Comparison of ENCODE assay signal across 8 cellular contexts in genomic region chr6:106360410-106360988, GRCh38. TPM values are rescaled to one million over a fixed set of nuclear protein-coding genes. Genes with fewer than 3 reads are reported as not detected.
DNase-seq lines count a peak whose midpoint lies in the region; TF ChIP-seq lines count a peak whose summit lies in the region.

TSS of gene CRYBG1 (plus strand) at chr6:106360717. CDS start at chr6:106360909, 192 bp downstream.

- CTCF ChIA-PET in Calu3 (lab: Charles Lee), result interaction anchor here (0.6 to 1.9 kb wide), 9 partner anchors 8 to 667 kb away, joined by 3 to 10 read pairs (median 3); partner anchors contain the start of gene MTRES1
- CTCF ChIA-PET in MCF 10A (lab: Yijun Ruan, JAX), result interaction anchor here (0.5 to 3.0 kb wide), 29 partner anchors 9 to 695 kb away, joined by 3 to 31 read pairs (median 5); no protein-coding TSS in a partner anchor

- H3K27me3 Mint-ChIP-seq in Calu3 (ENCODE audit: unreplicated experiment), result no peaks in the 10 kb centered on the region
- no peaks in the 10 kb centered on the region for H3K27me3 Mint-ChIP-seq in MCF 10A (ENCODE audit: insufficient read depth, unreplicated experiment)

- peak within 1 kb of the TSS; percentile 84 for H3K4me2 ChIP-seq in GM23248 (ENCODE audit: unreplicated experiment)

- peaks cover 61% of the 10 kb centered on the region for H3K27me3 ChIP-seq in GM23248 (replicated peaks; ENCODE audit: insufficient read depth)

- no peaks in the 10 kb centered on the region for H3K9me3 ChIP-seq in GM23248 (ENCODE audit: low read depth)

- no peak within 1 kb of the TSS for H3K9ac ChIP-seq in GM23248

- no peaks in the 10 kb centered on the region for H3F3A ChIP-seq in GM23248 (ENCODE audit: insufficient read depth)

- WGBS in GM23248 (ENCODE audit: low coverage in 1 of 2, low lambda C conversion rate in 2 of 2, missing lambda C conversion rate in 2 of 2), 2 experiments, result 0 to 1% methylated on average over 24 to 33 of the region's 66 CpGs

- H3K4me1 Mint-ChIP-seq in Calu3 (ENCODE audit: low read depth, unreplicated experiment) (peaks cover 13% of the 10 kb centered on the region), MCF 10A (ENCODE audit: insufficient read depth, unreplicated experiment) (no peaks in the 10 kb centered on the region)

- in situ Hi-C loops in GM23248 (cut with MboI), result no loop called here

- intact Hi-C loops in Calu3 (cut with micrococcal nuclease; ENCODE audit: unreplicated experiment), result loop anchor here (2.0 kb wide), 1 partner anchor 84 kb away; no protein-coding TSS in a partner anchor
- intact Hi-C loops in MCF 10A (cut with micrococcal nuclease), result loop anchor here (1.0 kb wide), 1 partner anchor 80 kb away; no protein-coding TSS in a partner anchor

- POLR2A ChIA-PET in MCF 10A (lab: Yijun Ruan, JAX), result interaction anchor here (0.6 to 2.5 kb wide), 8 partner anchors 10 to 151 kb away, joined by 3 to 15 read pairs (median 4); no protein-coding TSS in a partner anchor

- peak within 1 kb of the TSS; percentile 62 for H3K4me3 ChIP-seq in GM23248

- BruUV-seq in Calu3 (replicated peaks; lab: Mats Ljungman, UMichigan), result no TSS peak
- BruUV-seq in MCF 10A (replicated peaks; lab: Mats Ljungman, UMichigan), result no TSS peak

- H3K27ac Mint-ChIP-seq in Calu3 (ENCODE audit: unreplicated experiment) (no peak within 1 kb of the TSS), MCF 10A (ENCODE audit: low read depth, unreplicated experiment) (no peak within 1 kb of the TSS)

- H4K20me1 ChIP-seq in GM23248 (ENCODE audit: insufficient read depth), result no peaks in the 10 kb centered on the region; the same call in 1 of the 2 replicates

- H3K79me2 ChIP-seq in GM23248 (ENCODE audit: insufficient read depth), result no peaks in the 10 kb centered on the region

- peaks cover 3% of the 10 kb centered on the region; the same call in 1 of the 2 replicates for H3K4me1 ChIP-seq in GM23248 (ENCODE audit: insufficient read depth)

- peak within 1 kb of the TSS; percentile 92 for H3K4me3 Mint-ChIP-seq in Calu3 (ENCODE audit: low read depth, unreplicated experiment)
- H3K4me3 Mint-ChIP-seq in MCF 10A (ENCODE audit: unreplicated experiment), result peak within 1 kb of the TSS; percentile 74

- TF ChIP-seq CTCF in Calu3 (IDR thresholded peaks at IDR 0.05; ENCODE audit: unreplicated experiment) (peak; percentile 97), MCF 10A (IDR thresholded peaks at IDR 0.05; ENCODE audit: unreplicated experiment) (peak; percentile 93)

- H3K9me3 Mint-ChIP-seq in Calu3 (ENCODE audit: low read depth, unreplicated experiment), result no peaks in the 10 kb centered on the region
- no peaks in the 10 kb centered on the region for H3K9me3 Mint-ChIP-seq in MCF 10A (ENCODE audit: unreplicated experiment)

- H3K36me3 Mint-ChIP-seq in Calu3 (ENCODE audit: insufficient read depth, unreplicated experiment) (peaks cover 20% of the 10 kb centered on the region), MCF 10A (ENCODE audit: insufficient read depth, unreplicated experiment) (peaks cover 7% of the 10 kb centered on the region)

- no peaks in the 10 kb centered on the region for H3K36me3 ChIP-seq in GM23248 (ENCODE audit: low read depth)

- no peaks in the 10 kb centered on the region for H3K9me2 ChIP-seq in GM23248 (ENCODE audit: insufficient read depth)

- H3K27ac ChIP-seq in GM23248, result no peak within 1 kb of the TSS

- DNase-seq in Calu3, result peak; percentile 96
- peak; percentile 44 for DNase-seq in GM23248
- DNase-seq in NCI-H128 (lab: John Stamatoyannopoulos, UW; ENCODE audit: unreplicated experiment), result peak; percentile 67
- peak; percentile 34 for DNase-seq in UCSD-AML1 (lab: John Stamatoyannopoulos, UW; ENCODE audit: unreplicated experiment)
- DNase-seq in MCF 10A (ENCODE audit: unreplicated experiment), result peak; percentile 82
- DNase-seq in iPS-NIHi7 (ENCODE audit: extremely low spot score), result peak; percentile 96
- peak; percentile 61 for DNase-seq in stimulated activated CD4-positive, alpha-beta T cell treated with anti-CD3 and anti-CD28 coated beads, Interleukin-12 subunit alpha, Interleukin-12 subunit beta, amount 100 ng/mL, for 4 hours
- DNase-seq in amniotic stem cell (lab: John Stamatoyannopoulos, UW), result no peak

- peak within 1 kb of the TSS; percentile 69 for H2AFZ ChIP-seq in GM23248

RNA-seq across cellular contexts. Expression of gene CRYBG1, which starts in this region (rescaled TPM):
- total RNA-seq in Calu3 (2022), result 40.7 and 45.4 TPM in 2 replicates
- 6.2 and 8.4 TPM in 2 replicates for total RNA-seq in GM23248 (2014; rRNA removed; shearing (Covaris generic))
- 1.9 and 2.1 TPM in 2 replicates for polyA plus RNA-seq in GM23248 (2016; fragmentation: Nextera tagmentation; extraction: Ambion mirVana)
- 36.5 and 45.3 TPM in 2 replicates for total RNA-seq in MCF 10A (2022)
